In genomic region chr10:26445411-26446031, GRCh38 we compare ENCODE assay signal across 16 cellular contexts. TPM values are rescaled to one million over a fixed set of nuclear protein-coding genes. Genes with fewer than 3 reads are reported as not detected.
DNase-seq lines count a peak whose midpoint lies in the region; ATAC-seq lines count a peak whose summit lies in the region.
"Had no signal": no experiment of that assay in that cellular context is flagged by ENCODE, and none has a peak within 500 bp of the region (broad histone marks: within the 10 kb centered on the region; RNA-seq: fewer than 3 reads in every experiment).

No MANE protein-coding gene starts in this region.

- peaks cover 6% of the 10 kb centered on the region for H3K9me3 Mint-ChIP-seq in activated CD4-positive, alpha-beta T cell treated with anti-CD3 and anti-CD28 coated beads for 36 hours (ENCODE audit: low read depth)
- H3K9me3 Mint-ChIP-seq in central memory CD8-positive, alpha-beta T cell, result peaks cover 6% of the 10 kb centered on the region
- peaks cover 2% of the 10 kb centered on the region for H3K9me3 Mint-ChIP-seq in stimulated activated effector memory CD8-positive, alpha-beta T cell treated with anti-CD3 and anti-CD28 coated beads, Interleukin-12 subunit alpha, Interleukin-12 subunit beta, amount 100 ng/mL, for 72 hours
- H3K9me3 Mint-ChIP-seq: dendritic cell treated with granulocyte-macrophage colony-stimulating factor and Interleukin-4, amounts not matched to agents 40 ng/mL and 50 ng/mL, for 4 days had no signal

- peak overlapping the region; percentile 2 for H3K4me3 Mint-ChIP-seq in activated CD4-positive, alpha-beta T cell treated with anti-CD3 and anti-CD28 coated beads for 36 hours
- H3K4me3 Mint-ChIP-seq in central memory CD8-positive, alpha-beta T cell, result peak overlapping the region; percentile 65
- peak overlapping the region; percentile 64 for H3K4me3 Mint-ChIP-seq in stimulated activated effector memory CD8-positive, alpha-beta T cell treated with anti-CD3 and anti-CD28 coated beads, Interleukin-12 subunit alpha, Interleukin-12 subunit beta, amount 100 ng/mL, for 72 hours
- H3K4me3 Mint-ChIP-seq: dendritic cell treated with granulocyte-macrophage colony-stimulating factor and Interleukin-4, amounts not matched to agents 40 ng/mL and 50 ng/mL, for 4 days had no signal

- ATAC-seq in activated CD4-positive, alpha-beta T cell treated with anti-CD3 and anti-CD28 coated beads for 36 hours, result no peak
- ATAC-seq in central memory CD8-positive, alpha-beta T cell (replicated peaks; ENCODE audit: extremely low read depth, poor library complexity, severe bottlenecking), result no peak
- no peak for ATAC-seq in stimulated activated effector memory CD8-positive, alpha-beta T cell treated with anti-CD3 and anti-CD28 coated beads, Interleukin-12 subunit alpha, Interleukin-12 subunit beta, amount 100 ng/mL, for 72 hours
- no peak for ATAC-seq in GM21390 (IDR thresholded peaks at IDR 0.05; ENCODE audit: unreplicated experiment)
- ATAC-seq: A549 had no signal

- H3K4me1 Mint-ChIP-seq in activated CD4-positive, alpha-beta T cell treated with anti-CD3 and anti-CD28 coated beads for 36 hours, result peaks cover 80% of the 10 kb centered on the region
- peaks cover 77% of the 10 kb centered on the region for H3K4me1 Mint-ChIP-seq in central memory CD8-positive, alpha-beta T cell
- H3K4me1 Mint-ChIP-seq in stimulated activated effector memory CD8-positive, alpha-beta T cell treated with anti-CD3 and anti-CD28 coated beads, Interleukin-12 subunit alpha, Interleukin-12 subunit beta, amount 100 ng/mL, for 72 hours, result peaks cover 83% of the 10 kb centered on the region

- H3K27me3 Mint-ChIP-seq in activated CD4-positive, alpha-beta T cell treated with anti-CD3 and anti-CD28 coated beads for 36 hours, result no peaks in the 10 kb centered on the region
- H3K27me3 Mint-ChIP-seq in central memory CD8-positive, alpha-beta T cell, result no peaks in the 10 kb centered on the region
- H3K27me3 Mint-ChIP-seq: dendritic cell treated with granulocyte-macrophage colony-stimulating factor and Interleukin-4, amounts not matched to agents 40 ng/mL and 50 ng/mL, for 4 days had no signal

- CTCF ChIA-PET in activated CD4-positive, alpha-beta T cell treated with anti-CD3 and anti-CD28 coated beads for 36 hours (lab: Charles Lee), result interaction anchor here (0.9 kb wide), 1 partner anchor 33 kb away, joined by 3 read pairs; no protein-coding TSS in a partner anchor

- in situ Hi-C loops in ACHN (cut with HindIII; ENCODE audit: low pct_ligation_motif_present, low pct_unique_long_range_greater_than_20kb, low sequenced_read_pairs), result no loop called here

- POLR2A ChIA-PET in activated CD4-positive, alpha-beta T cell treated with anti-CD3 and anti-CD28 coated beads for 36 hours (lab: Charles Lee), result interaction anchor here (1.2 kb wide), 1 partner anchor 22 kb away, joined by 3 read pairs; no protein-coding TSS in a partner anchor

- peaks cover 48% of the 10 kb centered on the region for H3K36me3 Mint-ChIP-seq in activated CD4-positive, alpha-beta T cell treated with anti-CD3 and anti-CD28 coated beads for 36 hours (ENCODE audit: low read depth)
- H3K36me3 Mint-ChIP-seq in central memory CD8-positive, alpha-beta T cell (ENCODE audit: insufficient read depth), result peaks cover 21% of the 10 kb centered on the region
- peaks cover 39% of the 10 kb centered on the region for H3K36me3 Mint-ChIP-seq in stimulated activated effector memory CD8-positive, alpha-beta T cell treated with anti-CD3 and anti-CD28 coated beads, Interleukin-12 subunit alpha, Interleukin-12 subunit beta, amount 100 ng/mL, for 72 hours

- H3K27ac Mint-ChIP-seq in activated CD4-positive, alpha-beta T cell treated with anti-CD3 and anti-CD28 coated beads for 36 hours, result peak overlapping the region; percentile 94
- peak overlapping the region; percentile 98 for H3K27ac Mint-ChIP-seq in central memory CD8-positive, alpha-beta T cell (ENCODE audit: low read depth)
- H3K27ac Mint-ChIP-seq in stimulated activated effector memory CD8-positive, alpha-beta T cell treated with anti-CD3 and anti-CD28 coated beads, Interleukin-12 subunit alpha, Interleukin-12 subunit beta, amount 100 ng/mL, for 72 hours, result peak overlapping the region; percentile 94
- H3K27ac Mint-ChIP-seq: dendritic cell treated with granulocyte-macrophage colony-stimulating factor and Interleukin-4, amounts not matched to agents 40 ng/mL and 50 ng/mL, for 4 days had no signal

- intact Hi-C loops in activated CD4-positive, alpha-beta T cell treated with anti-CD3 and anti-CD28 coated beads for 36 hours (cut with DNase I, micrococcal nuclease), result loop anchor here (1.0 to 10.0 kb wide), 4 partner anchors 7 to 1723 kb away; partner anchors contain the start of genes APBB1IP (in 1 of the 2) and ARHGAP21 (in 1 of the 2)

- DNase-seq in activated CD4-positive, alpha-beta T cell treated with anti-CD3 and anti-CD28 coated beads for 36 hours, result no peak
- DNase-seq in activated CD4-positive, alpha-beta T cell treated with anti-CD3 and anti-CD28 coated beads, Interleukin-2, amount 50 U/mL, for 48 hours, result no peak
- DNase-seq in M059J (ENCODE audit: low read depth) (peak; percentile 30), ACHN (no peak)
- no peak for DNase-seq in central memory CD8-positive, alpha-beta T cell (ENCODE audit: low spot score in 2 of 2)
- DNase-seq in stimulated activated effector memory CD8-positive, alpha-beta T cell treated with anti-CD3 and anti-CD28 coated beads, Interleukin-12 subunit alpha, Interleukin-12 subunit beta, amount 100 ng/mL, for 72 hours (ENCODE audit: low spot score in 2 of 2), result no peak
- no peak for DNase-seq in activated effector memory CD4-positive, alpha-beta T cell treated with Interleukin-2 at 50 U/mL for 16 hours
- DNase-seq: adrenal gland; mammary epithelial cell; NCI-H446; pancreas; SHP77; stimulated activated naive CD4-positive, alpha-beta T cell treated with Interleukin-2 at 50 U/mL for 16 hours had no signal

RNA-seq across cellular contexts. Expression of gene APBB1IP, which starts 7.4 kb away (rescaled TPM):
- total RNA-seq in activated CD4-positive, alpha-beta T cell treated with anti-CD3 and anti-CD28 coated beads for 36 hours, result 10 to 100 TPM; 53.3 to 66.4 TPM
- total RNA-seq in M059J (2014; rRNA removed; shearing (Covaris generic)), result 0.37 TPM in 1 of 2 replicates, not detected in the other
- total RNA-seq: mammary epithelial cell had no signal

Comparison
In these comparisons a context has a peak if more than half of its experiments do, and no peak if none do; other contexts are left out.
1. H3K4me3 Mint-ChIP-seq: peak in every context shown above with its lines; median percentile 65 in central memory CD8-positive, alpha-beta T cell; 64 in stimulated activated effector memory CD8-positive, alpha-beta T cell treated with anti-CD3 and anti-CD28 coated beads, Interleukin-12 subunit alpha, Interleukin-12 subunit beta, amount 100 ng/mL, for 72 hours; 2 in activated CD4-positive, alpha-beta T cell treated with anti-CD3 and anti-CD28 coated beads for 36 hours.
2. RNA of gene APBB1IP, which starts 7.4 kb away (total RNA-seq): 53.3 to 66.4 TPM in activated CD4-positive, alpha-beta T cell treated with anti-CD3 and anti-CD28 coated beads for 36 hours; 0.37 TPM in M059J; every median in the first group is over 10 times any median in the second.
3. Peak in every context shown above with its lines, with median percentiles within 50 percentile points of each other: H3K27ac Mint-ChIP-seq.